8 cellular contexts compared by ENCODE assay signal in the genomic region with DNA sequence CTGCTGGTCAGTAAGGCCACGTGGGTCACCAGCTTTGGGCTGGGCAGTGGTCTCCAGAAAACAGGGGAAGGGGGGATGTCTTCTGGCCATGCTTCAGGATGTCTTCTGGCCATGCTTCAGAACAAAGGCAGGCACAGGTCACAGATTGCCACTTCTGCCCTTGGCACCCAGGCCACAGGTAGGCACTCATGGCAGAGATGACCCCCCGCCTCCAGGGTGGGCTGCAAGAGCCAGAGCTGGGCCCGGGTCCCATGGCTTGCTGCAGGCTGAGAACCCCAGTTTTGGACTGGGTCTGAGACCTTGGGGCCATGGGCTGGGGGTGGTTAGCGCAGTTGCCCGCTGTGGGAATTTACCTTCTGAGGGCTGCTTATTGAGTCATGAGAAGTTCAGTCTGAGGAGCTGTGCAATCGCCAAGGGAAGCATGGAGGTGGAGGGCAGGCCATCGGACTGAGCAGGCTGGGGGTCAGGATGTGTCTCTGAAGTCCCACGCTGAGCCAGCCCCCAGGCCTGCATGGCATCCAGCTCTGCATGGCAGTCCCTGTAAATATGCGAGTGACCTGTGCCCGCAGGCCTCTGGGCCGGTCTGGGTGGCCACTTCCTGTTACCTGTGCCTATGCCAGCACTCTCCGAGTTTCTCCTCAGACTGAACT. TPM values are rescaled to one million over a fixed set of nuclear protein-coding genes. Genes with fewer than 3 reads are reported as not detected.
A peak's percentile ranks its signal among the peaks of the same experiment; 100 is the strongest.
DNase-seq lines count a peak whose midpoint lies in the region; ATAC-seq and TF ChIP-seq lines count a peak whose summit lies in the region.

No MANE protein-coding gene starts in this region.

- H3K27me3 Mint-ChIP-seq in Caco-2 (ENCODE audit: insufficient read depth, unreplicated experiment): no peaks in the 10 kb centered on the region

- H3K4me1 Mint-ChIP-seq in Caco-2 (ENCODE audit: low read depth, unreplicated experiment): no peaks in the 10 kb centered on the region

- H3K9me3 ChIP-seq in Caco-2 (no peaks in the 10 kb centered on the region), OCI-LY3 (ENCODE audit: insufficient read depth, low read length) (no peaks in the 10 kb centered on the region), ovary (no peaks in the 10 kb centered on the region)

- TF ChIP-seq CTCF in Caco-2 (IDR thresholded peaks at IDR 0.05; ENCODE audit: insufficient read depth in 1 of 2, low read depth in 1 of 2, low read length in 1 of 2, severe bottlenecking in 1 of 2, unreplicated experiment in 1 of 2) (no peak), OCI-LY3 (IDR thresholded peaks at IDR 0.05; ENCODE audit: low read depth, low read length) (no peak), ovary (IDR thresholded peaks at IDR 0.05) (no peak), foreskin keratinocyte (conservative IDR thresholded peaks at IDR 0.05) (no peak)

- H2AFZ ChIP-seq in OCI-LY3 (ENCODE audit: low read depth, low read length): no peak overlapping the region

- no TSS peak for BruUV-seq in Caco-2 (replicated peaks; lab: Mats Ljungman, UMichigan)

- H3K27ac Mint-ChIP-seq in Caco-2 (ENCODE audit: unreplicated experiment): no peak overlapping the region

- no peaks in the 10 kb centered on the region for H3K9me3 Mint-ChIP-seq in Caco-2 (ENCODE audit: unreplicated experiment)

- peak overlapping the region; percentile 86 for H3K4me3 Mint-ChIP-seq in Caco-2 (ENCODE audit: unreplicated experiment)

- H3K9ac ChIP-seq in OCI-LY3 (ENCODE audit: low read length): peak overlapping the region; percentile 67; the same call in 1 of the 2 replicates

- POLR2A ChIA-PET in Caco-2 (lab: Charles Lee): interaction anchor here (1.0 kb wide), 1 partner anchor 22 kb away, joined by 6 read pairs; no protein-coding TSS in a partner anchor

- H3K79me2 ChIP-seq in OCI-LY3 (ENCODE audit: low read length): peaks cover 58% of the 10 kb centered on the region

- peak overlapping the region; percentile 48 for H3K4me3 ChIP-seq in Caco-2 (ENCODE audit: low read depth, low read length)
- H3K4me3 ChIP-seq in OCI-LY3 (ENCODE audit: low read length): peak overlapping the region; percentile 81
- H3K4me3 ChIP-seq in ovary: no peak overlapping the region

- peaks cover 32% of the 10 kb centered on the region for H3K4me1 ChIP-seq in Caco-2
- H3K4me1 ChIP-seq in OCI-LY3 (ENCODE audit: low read length): peaks cover 31% of the 10 kb centered on the region
- H3K4me1 ChIP-seq in ovary (ENCODE audit: insufficient read depth): peaks cover 33% of the 10 kb centered on the region
- H3K4me1 ChIP-seq in foreskin keratinocyte: peaks cover 12% of the 10 kb centered on the region

- no peaks in the 10 kb centered on the region; the same call in 1 of the 2 replicates for H4K20me1 ChIP-seq in OCI-LY3 (ENCODE audit: insufficient read depth, low read length)

- H3K27me3 ChIP-seq in Caco-2 (replicated peaks; ENCODE audit: control insufficient read depth, insufficient read depth, low read length) (no peaks in the 10 kb centered on the region), OCI-LY3 (ENCODE audit: low read depth, low read length) (no peaks in the 10 kb centered on the region), ovary (no peaks in the 10 kb centered on the region), foreskin keratinocyte (no peaks in the 10 kb centered on the region)

- no peak for TF ChIP-seq POLR2A in ovary (IDR thresholded peaks at IDR 0.05)
- TF ChIP-seq POLR2A in GM18505 (IDR thresholded peaks at IDR 0.05; ENCODE audit: borderline replicate concordance, extremely low read depth, insufficient read depth, insufficient read length): no peak

- TF ChIP-seq EP300 in ovary (IDR thresholded peaks at IDR 0.05): no peak

- CTCF ChIA-PET in Caco-2 (lab: Charles Lee): interaction anchor here (0.6 to 5.0 kb wide), 9 partner anchors 14 to 446 kb away, joined by 3 to 69 read pairs (median 4); no protein-coding TSS in a partner anchor

- H3K4me2 ChIP-seq in OCI-LY3 (ENCODE audit: low read length): peak overlapping the region; percentile 68

- ATAC-seq in HG02981 (IDR thresholded peaks at IDR 0.05; ENCODE audit: unreplicated experiment) (no peak), foreskin keratinocyte (no peak), GM18505 (IDR thresholded peaks at IDR 0.05; ENCODE audit: unreplicated experiment) (no peak)

- DNase-seq in Caco-2 (no peak), ovary (peak in 4 of 5 donors; percentile 14 to 37 (median 28)), foreskin keratinocyte (no peak), T-helper 9 cell (no peak)

- 82 to 85% (median 84%) methylated on average over 9 to 12 of the region's 12 CpGs for WGBS in ovary, 3 donors

- H3K27ac ChIP-seq in OCI-LY3 (ENCODE audit: low read length): no peak overlapping the region
- H3K27ac ChIP-seq in cingulate gyrus (ENCODE audit: low read depth, low read length): peak overlapping the region; percentile 19
- H3K27ac ChIP-seq in ovary: no peak overlapping the region
- no peak overlapping the region for H3K27ac ChIP-seq in foreskin keratinocyte

- intact Hi-C loops in Caco-2 (cut with micrococcal nuclease; ENCODE audit: unreplicated experiment) (loop anchor here (5.0 to 10.0 kb wide), 2 partner anchors 60 to 302 kb away; a partner anchor contains a TSS), ovary (cut with DNase I) (no loop called here)

- H3K36me3 ChIP-seq in Caco-2 (ENCODE audit: control insufficient read depth, insufficient read depth, low read length) (no peaks in the 10 kb centered on the region), OCI-LY3 (replicated peaks; ENCODE audit: low read depth, low read length) (no peaks in the 10 kb centered on the region), ovary (no peaks in the 10 kb centered on the region)

- H3K36me3 Mint-ChIP-seq in Caco-2 (ENCODE audit: insufficient read depth, unreplicated experiment): peaks cover 8% of the 10 kb centered on the region

RNA-seq across cellular contexts. Expression of a gene that starts 1.6 kb away (rescaled TPM):
- total RNA-seq in Caco-2 (2022) (7.7 and 10.4 TPM in 2 replicates), ovary (10 to 100 TPM; 10.5 to 23.4 (median 14.7) TPM), foreskin keratinocyte (9.2 and 11.7 TPM in 2 replicates)
- polyA plus RNA-seq in ovary (10 to 100 TPM in 1 of 2 donors, 1 to 10 TPM in 1; 3.6 to 11.4 TPM), foreskin keratinocyte (6.6 and 7.4 TPM in 2 replicates)

RNA-seq across cellular contexts. Expression of a gene that starts 5.1 kb away (rescaled TPM):
- total RNA-seq in Caco-2 (2022) (46.5 and 47.0 TPM in 2 replicates), ovary (10 to 100 TPM; 18.0 to 51.8 (median 39.2) TPM), foreskin keratinocyte (49.9 and 57.6 TPM in 2 replicates)
- polyA plus RNA-seq in ovary (10 to 100 TPM; 20.3 to 27.0 TPM), foreskin keratinocyte (41.6 and 50.5 TPM in 2 replicates)

RNA-seq across cellular contexts. Expression of a gene that starts 26.1 kb away (rescaled TPM):
- 43.9 and 49.2 TPM in 2 replicates for total RNA-seq in Caco-2 (2022)
- 10 to 100 TPM; 30.4 to 49.5 (median 41.3) TPM for total RNA-seq in ovary
- polyA plus RNA-seq in ovary: 10 to 100 TPM in 1 of 2 donors, 1 to 10 TPM in 1; 2.2 to 44.7 TPM
- total RNA-seq in foreskin keratinocyte: 35.1 and 38.5 TPM in 2 replicates
- 43.4 and 46.5 TPM in 2 replicates for polyA plus RNA-seq in foreskin keratinocyte

RNA-seq across cellular contexts. Expression of a gene that starts 27.7 kb away (rescaled TPM):
- total RNA-seq in Caco-2 (2022): 9.6 and 10.5 TPM in 2 replicates
- 1 to 10 TPM; 4.2 to 7.6 (median 4.8) TPM for total RNA-seq in ovary
- polyA plus RNA-seq in ovary: 1 to 10 TPM; 3.0 to 8.7 TPM
- 7.5 and 8.9 TPM in 2 replicates for total RNA-seq in foreskin keratinocyte
- 5.5 and 6.1 TPM in 2 replicates for polyA plus RNA-seq in foreskin keratinocyte

RNA-seq across cellular contexts. Expression of a gene that starts 28.1 kb away (rescaled TPM):
- total RNA-seq in Caco-2 (2022) (2.8 and 2.9 TPM in 2 replicates), ovary (1 to 10 TPM; 1.2 to 9.0 (median 3.5) TPM), foreskin keratinocyte (23.0 and 37.6 TPM in 2 replicates)
- polyA plus RNA-seq in ovary (1 to 10 TPM; 2.1 to 4.2 TPM), foreskin keratinocyte (19.3 and 33.1 TPM in 2 replicates)

Comparison
In these comparisons a context has a peak if more than half of its experiments do, and no peak if none do; other contexts are left out.
1. DNase-seq: peak in ovary (4 of 5); none in Caco-2 (0 of 2), foreskin keratinocyte (0 of 2) and T-helper 9 cell (single experiment).